25 cellular contexts compared by ENCODE assay signal in the genomic region with DNA sequence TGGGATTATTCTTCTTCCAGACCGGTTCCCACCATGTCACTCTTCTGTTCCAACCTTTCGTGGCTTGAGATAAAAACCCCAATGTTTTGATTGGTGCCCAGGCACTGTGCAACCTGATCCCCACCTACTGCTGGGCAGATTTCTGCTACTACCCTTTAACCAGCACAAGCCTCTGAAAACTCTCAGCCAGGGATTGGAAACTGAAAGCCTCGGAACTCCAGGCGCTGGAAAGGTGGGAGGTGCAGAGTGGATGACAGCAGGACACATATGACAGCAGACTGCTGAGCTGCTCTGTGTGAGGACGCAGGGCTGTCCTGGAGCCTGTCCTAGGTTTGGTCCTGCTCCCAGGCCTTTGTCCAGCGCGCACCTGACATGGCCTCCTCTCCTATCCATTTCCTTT.
DNase-seq lines count a peak whose midpoint lies in the region; ATAC-seq lines count a peak whose summit lies in the region.
"Had no signal": no experiment of that assay in that cellular context is flagged by ENCODE, and none has a peak within 500 bp of the region (broad histone marks: within the 10 kb centered on the region; RNA-seq: fewer than 3 reads in every experiment).

No MANE protein-coding gene starts in this region.

- 78% methylated on average over 7 of the region's 7 CpGs for WGBS in mesenchymal stem cell

- H3K4ac ChIP-seq in mesenchymal stem cell (ENCODE audit: low read depth in 1 of 2, low read length in 2 of 2): no peak overlapping the region

- H3K14ac ChIP-seq in mesenchymal stem cell (ENCODE audit: low read length in 2 of 2): peak overlapping the region in 1 of 2 experiments; percentile 74

- H3K18ac ChIP-seq in mesenchymal stem cell (ENCODE audit: low read depth in 1 of 2, low read length in 2 of 2): peak overlapping the region in 1 of 2 experiments; percentile 75

- peak overlapping the region; percentile 19 for H4K91ac ChIP-seq in mesenchymal stem cell (ENCODE audit: low read length)

- peak overlapping the region; percentile 77 for H2BK15ac ChIP-seq in mesenchymal stem cell (ENCODE audit: low read depth, poor library complexity, severe bottlenecking)

- no peaks in the 10 kb centered on the region for H3K36me3 Mint-ChIP-seq in activated CD4-positive, alpha-beta T cell treated with anti-CD3 and anti-CD28 coated beads, Interleukin-2, amount 10 ng/mL, durations not matched to agents 24 days and 14 days (ENCODE audit: low read depth)
- H3K36me3 Mint-ChIP-seq: natural killer cell, type B pancreatic cell had no signal

- no peaks in the 10 kb centered on the region for H3K79me1 ChIP-seq in mesenchymal stem cell (replicated peaks; ENCODE audit: low read length, poor library complexity, severe bottlenecking)

- H3K36me3 ChIP-seq in mesenchymal stem cell (ENCODE audit: control insufficient read depth in 1 of 2, insufficient read depth in 2 of 2, low read depth in 1 of 2, low read length in 2 of 2) (no peaks in the 10 kb centered on the region), HAP-1 (replicated peaks) (no peaks in the 10 kb centered on the region)
- H3K36me3 ChIP-seq: prostate gland, stomach had no signal

- peaks cover 7% of the 10 kb centered on the region for H3K4me1 ChIP-seq in mesenchymal stem cell (ENCODE audit: control insufficient read depth, insufficient read depth, low read depth, low read length)
- no peaks in the 10 kb centered on the region for H3K4me1 ChIP-seq in HAP-1
- H3K4me1 ChIP-seq: prostate gland had no signal

- in situ Hi-C loops in HAP-1 (cut with MboI; ENCODE audit: low sequenced_read_pairs): no loop called here

- no peaks in the 10 kb centered on the region for H3K9me3 Mint-ChIP-seq in activated CD4-positive, alpha-beta T cell treated with anti-CD3 and anti-CD28 coated beads, Interleukin-2, amount 10 ng/mL, durations not matched to agents 24 days and 14 days
- H3K9me3 Mint-ChIP-seq: activated naive CD4-positive, alpha-beta T cell treated with anti-CD3 and anti-CD28 coated beads for 36 hours; natural killer cell; type B pancreatic cell had no signal

- no peak overlapping the region for H3K4me3 Mint-ChIP-seq in activated CD4-positive, alpha-beta T cell treated with anti-CD3 and anti-CD28 coated beads, Interleukin-2, amount 10 ng/mL, durations not matched to agents 24 days and 14 days
- H3K4me3 Mint-ChIP-seq: activated naive CD4-positive, alpha-beta T cell treated with anti-CD3 and anti-CD28 coated beads for 36 hours; natural killer cell; type B pancreatic cell had no signal

- H2BK120ac ChIP-seq in mesenchymal stem cell (ENCODE audit: low read depth, low read length): no peak overlapping the region

- H3K4me3 ChIP-seq in mesenchymal stem cell (ENCODE audit: insufficient read depth in 1 of 2, low read depth in 1 of 2, low read length in 2 of 2) (no peak overlapping the region), HAP-1 (no peak overlapping the region)
- H3K4me3 ChIP-seq: prostate gland, smooth muscle cell, stomach had no signal

- intact Hi-C loops in activated CD4-positive, alpha-beta T cell treated with anti-CD3 and anti-CD28 coated beads, Interleukin-2, amount 10 ng/mL, durations not matched to agents 24 days and 14 days (cut with micrococcal nuclease): loop anchor here (10.0 kb wide), 1 partner anchor 81 kb away; the partner anchor contains the start of gene RASL11A

- no peak for ATAC-seq in HG03520 (IDR thresholded peaks at IDR 0.05; ENCODE audit: unreplicated experiment)
- ATAC-seq: natural killer cell had no signal

- H3K23ac ChIP-seq in mesenchymal stem cell (ENCODE audit: low read length in 2 of 2): no peak overlapping the region

- H3K4me2 ChIP-seq in mesenchymal stem cell (ENCODE audit: low read length, poor library complexity, severe bottlenecking): no peak overlapping the region
- H3K4me2 ChIP-seq: smooth muscle cell had no signal

- H4K8ac ChIP-seq in mesenchymal stem cell (ENCODE audit: low read length): no peak overlapping the region

- no peak overlapping the region for H3K27ac Mint-ChIP-seq in activated CD4-positive, alpha-beta T cell treated with anti-CD3 and anti-CD28 coated beads, Interleukin-2, amount 10 ng/mL, durations not matched to agents 24 days and 14 days
- H3K27ac Mint-ChIP-seq: activated naive CD4-positive, alpha-beta T cell treated with anti-CD3 and anti-CD28 coated beads for 36 hours; natural killer cell; type B pancreatic cell had no signal

- H3K27ac ChIP-seq in mesenchymal stem cell (ENCODE audit: low read length, poor library complexity, severe bottlenecking): no peak overlapping the region
- H3K27ac ChIP-seq: prostate gland, stomach had no signal

- H2BK12ac ChIP-seq in mesenchymal stem cell (ENCODE audit: low read length in 2 of 2): peak overlapping the region; percentile 30 to 43

- H3K27me3 ChIP-seq in mesenchymal stem cell (ENCODE audit: control insufficient read depth in 1 of 2, insufficient read depth in 1 of 2, low read length in 2 of 2) (peaks cover 6 to 24% of the 10 kb centered on the region in 2 experiments), HAP-1 (ENCODE audit: low read depth) (no peaks in the 10 kb centered on the region)
- H3K27me3 ChIP-seq: stomach had no signal

- no peak overlapping the region for H3K9ac ChIP-seq in mesenchymal stem cell (ENCODE audit: low read length)

- peaks cover 7% of the 10 kb centered on the region for H3K4me1 Mint-ChIP-seq in activated CD4-positive, alpha-beta T cell treated with anti-CD3 and anti-CD28 coated beads, Interleukin-2, amount 10 ng/mL, durations not matched to agents 24 days and 14 days
- H3K4me1 Mint-ChIP-seq: natural killer cell had no signal

- H3K9me3 ChIP-seq in mesenchymal stem cell (ENCODE audit: control insufficient read depth, low read length): no peaks in the 10 kb centered on the region
- no peaks in the 10 kb centered on the region for H3K9me3 ChIP-seq in HAP-1
- H3K9me3 ChIP-seq: prostate gland, stomach had no signal

- H2AK5ac ChIP-seq in mesenchymal stem cell (ENCODE audit: low read length, severe bottlenecking): no peak overlapping the region

- no peak overlapping the region for H2AFZ ChIP-seq in mesenchymal stem cell (ENCODE audit: low read depth, low read length)

- H2BK5ac ChIP-seq in mesenchymal stem cell (ENCODE audit: low read depth, low read length, poor library complexity, severe bottlenecking): no peak overlapping the region

- peak; percentile 34 for DNase-seq in NCI-H510A treated with DMSO at 0.1 percent for 48 hours (lab: John Stamatoyannopoulos, UW)
- no peak for DNase-seq in NCI-H510A (lab: John Stamatoyannopoulos, UW)
- peak; percentile 32 for DNase-seq in NCI-H1694 (lab: John Stamatoyannopoulos, UW)
- DNase-seq in ecto neural progenitor cell (ENCODE audit: low spot score): peak; percentile 62
- DNase-seq in mesenchymal stem cell: no peak
- no peak for DNase-seq in activated CD4-positive, alpha-beta T cell treated with anti-CD3 and anti-CD28 coated beads, Interleukin-2, amount 10 ng/mL, durations not matched to agents 24 days and 14 days
- DNase-seq in HAP-1 (ENCODE audit: low spot score in 2 of 2): no peak
- DNase-seq: 8988T; activated CD4-positive, alpha-beta T cell treated with anti-CD3 and anti-CD28 coated beads, Interleukin-2, amount 50 U/mL, for 48 hours; activated naive CD4-positive, alpha-beta T cell treated with anti-CD3 and anti-CD28 coated beads for 36 hours; activated T-cell treated with anti-CD3 and anti-CD28 coated beads, Interleukin-2, amount 50 U/mL, for 1 hour; GDM1; hypothalamus; mesendoderm; natural killer cell; NCI-H1436; NCI-H345; SHP77; stimulated activated CD4-positive, alpha-beta T cell treated with anti-CD3 and anti-CD28 coated beads, Interleukin-4, amount 100 ng/mL, for 1 hour; stomach; T-helper 1 cell had no signal

- H3K27me3 Mint-ChIP-seq in activated CD4-positive, alpha-beta T cell treated with anti-CD3 and anti-CD28 coated beads, Interleukin-2, amount 10 ng/mL, durations not matched to agents 24 days and 14 days: peaks cover 10% of the 10 kb centered on the region

Comparison
In these comparisons a context has a peak if more than half of its experiments do, and no peak if none do; other contexts are left out.
1. DNase-seq: peak in NCI-H510A treated with DMSO at 0.1 percent for 48 hours (single experiment), NCI-H1694 (single experiment) and ecto neural progenitor cell (single experiment); none in NCI-H510A (single experiment), mesenchymal stem cell (single experiment), activated CD4-positive, alpha-beta T cell treated with anti-CD3 and anti-CD28 coated beads, Interleukin-2, amount 10 ng/mL, durations not matched to agents 24 days and 14 days (single experiment) and HAP-1 (0 of 2).